ENCODE assay signal across 8 cellular contexts in the genomic region with DNA sequence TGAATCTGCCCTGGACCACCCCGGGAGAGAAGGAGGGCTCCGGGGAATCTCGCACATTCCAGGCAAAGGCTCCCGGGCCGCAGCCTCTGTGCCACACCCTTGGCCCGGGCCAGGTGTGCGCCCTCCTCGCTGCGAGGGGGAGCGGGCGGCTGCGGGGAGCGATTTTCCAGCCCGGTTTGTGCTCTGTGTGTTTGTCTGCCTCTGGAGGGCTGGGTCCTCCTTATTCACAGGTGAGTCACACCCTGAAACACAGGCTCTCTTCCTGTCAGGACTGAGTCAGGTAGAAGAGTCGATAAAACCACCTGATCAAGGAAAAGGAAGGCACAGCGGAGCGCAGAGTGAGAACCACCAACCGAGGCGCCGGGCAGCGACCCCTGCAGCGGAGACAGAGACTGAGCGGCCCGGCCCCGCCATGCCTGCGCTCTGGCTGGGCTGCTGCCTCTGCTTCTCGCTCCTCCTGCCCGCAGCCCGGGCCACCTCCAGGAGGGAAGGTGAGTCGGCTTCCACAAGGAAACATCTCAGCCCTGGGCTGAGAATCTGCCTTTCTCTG. TPM values are rescaled to one million over a fixed set of nuclear protein-coding genes. Genes with fewer than 3 reads are reported as not detected.
DNase-seq lines count a peak whose midpoint lies in the region; TF ChIP-seq lines count a peak whose summit lies in the region.

A gene (plus strand): TSS at position 324 of the 550 bp plus-strand sequence. CDS start 89 bp downstream, at position 413.

- TF ChIP-seq CTCF in endodermal cell (conservative IDR thresholded peaks at IDR 0.05): peak; percentile 77
- TF ChIP-seq CTCF in spleen (IDR thresholded peaks at IDR 0.05 in 8 of 11, conservative IDR thresholded peaks at IDR 0.05 in 3 of 11): no peak

- H3K27ac ChIP-seq in endodermal cell (ENCODE audit: low read depth, low read length): no peak within 1 kb of the TSS
- peak within 1 kb of the TSS; percentile 75 to 86 for H3K27ac ChIP-seq in mucosa of rectum (ENCODE audit: low read depth in 2 of 2, low read length in 2 of 2)
- H3K27ac ChIP-seq in spleen: no peak within 1 kb of the TSS
- H3K27ac ChIP-seq in Karpas-422 (ENCODE audit: low read length): no peak within 1 kb of the TSS

- DNase-seq in DMS79 treated with DMSO at 0.1 percent for 48 hours (lab: John Stamatoyannopoulos, UW) (peak; percentile 74), NCI-H526 (lab: John Stamatoyannopoulos, UW) (peak; percentile 84 to 94), endodermal cell (peak; percentile 94), spleen (no peak), Karpas-422 (no peak), SKM-1 treated with dmso at 0.1 percent for 144 hours (lab: John Stamatoyannopoulos, UW; ENCODE audit: unreplicated experiment) (no peak), AG08396 (ENCODE audit: low spot score) (no peak)

- no peaks in the 10 kb centered on the region for H3K9me2 ChIP-seq in Karpas-422 (replicated peaks; ENCODE audit: insufficient read depth, low read length)

- 3 to 6% methylated on average over 12 to 30 of the region's 30 CpGs for WGBS in endodermal cell (ENCODE audit: insufficient coverage in 1 of 2, insufficient read length in 1 of 2), 2 experiments
- WGBS in spleen, 5 donors: 19 to 27% (median 21%) methylated on average over 23 to 30 of the region's 30 CpGs

- no peaks in the 10 kb centered on the region for H3K9me3 Mint-ChIP-seq in endodermal cell

- no peaks in the 10 kb centered on the region for H3K9me3 ChIP-seq in endodermal cell (ENCODE audit: control insufficient read depth, low read length)
- no peaks in the 10 kb centered on the region for H3K9me3 ChIP-seq in mucosa of rectum (ENCODE audit: control insufficient read depth in 2 of 2, low read length in 2 of 2)
- no peaks in the 10 kb centered on the region for H3K9me3 ChIP-seq in spleen
- no peaks in the 10 kb centered on the region for H3K9me3 ChIP-seq in Karpas-422 (ENCODE audit: low read length)

- no peaks in the 10 kb centered on the region for H3K79me2 ChIP-seq in Karpas-422 (ENCODE audit: low read length)

- H3K27ac Mint-ChIP-seq in endodermal cell: peak within 1 kb of the TSS; percentile 92

- peak within 1 kb of the TSS; percentile 78 for H3K4me3 ChIP-seq in endodermal cell (ENCODE audit: low read length)
- H3K4me3 ChIP-seq in mucosa of rectum (ENCODE audit: low read length in 2 of 2): peak within 1 kb of the TSS; percentile 63 to 69
- peak within 1 kb of the TSS in 1 of 8 donors; percentile 27 for H3K4me3 ChIP-seq in spleen
- H3K4me3 ChIP-seq in Karpas-422 (ENCODE audit: low read length): no peak within 1 kb of the TSS

- H3K27me3 Mint-ChIP-seq in endodermal cell (ENCODE audit: insufficient read depth): peaks cover 31% of the 10 kb centered on the region

- peak within 1 kb of the TSS; percentile 68 for H3K4me3 Mint-ChIP-seq in endodermal cell

- intact Hi-C loops in spleen (cut with DNase I; ENCODE audit: low total_unique reads): no loop called here

- H3K9ac ChIP-seq in endodermal cell (ENCODE audit: extremely low read depth, low read length, poor library complexity, severe bottlenecking): peak within 1 kb of the TSS; percentile 37
- H3K9ac ChIP-seq in mucosa of rectum (ENCODE audit: low read depth in 1 of 2, low read length in 2 of 2): peak within 1 kb of the TSS; percentile 72 to 83
- no peak within 1 kb of the TSS for H3K9ac ChIP-seq in Karpas-422 (ENCODE audit: low read length)

- no peak within 1 kb of the TSS for H2AFZ ChIP-seq in Karpas-422 (ENCODE audit: low read length)

- H3K4me1 ChIP-seq in endodermal cell (ENCODE audit: control insufficient read depth, insufficient read depth, low read length) (no peaks in the 10 kb centered on the region), mucosa of rectum (ENCODE audit: control insufficient read depth in 2 of 2, insufficient read depth in 2 of 2, low read length in 2 of 2) (peaks cover 0 to 6% of the 10 kb centered on the region in 2 donors), spleen (peaks cover 0 to 4% (median 2%) of the 10 kb centered on the region in 6 donors), Karpas-422 (ENCODE audit: low read length) (no peaks in the 10 kb centered on the region)

- peaks cover 57% of the 10 kb centered on the region for H3K27me3 ChIP-seq in endodermal cell (ENCODE audit: control insufficient read depth, insufficient read depth, low read length, poor library complexity, severe bottlenecking)
- no peaks in the 10 kb centered on the region for H3K27me3 ChIP-seq in mucosa of rectum (ENCODE audit: control insufficient read depth in 2 of 2, insufficient read depth in 2 of 2, low read length in 2 of 2)
- H3K27me3 ChIP-seq in spleen (replicated peaks in 1 of 7): peaks cover 0 to 30% (median 16%) of the 10 kb centered on the region in 7 donors
- no peaks in the 10 kb centered on the region for H3K27me3 ChIP-seq in Karpas-422 (ENCODE audit: low read length)

- H3K4me2 ChIP-seq in Karpas-422 (ENCODE audit: low read depth, low read length, poor library complexity, severe bottlenecking): no peak within 1 kb of the TSS

- peaks cover 14% of the 10 kb centered on the region for H3K4me1 Mint-ChIP-seq in endodermal cell

- no peaks in the 10 kb centered on the region for H3K36me3 ChIP-seq in endodermal cell (ENCODE audit: control insufficient read depth, insufficient read depth, low read length)
- H3K36me3 ChIP-seq in mucosa of rectum (ENCODE audit: control insufficient read depth in 2 of 2, insufficient read depth in 2 of 2, low read length in 2 of 2): no peaks in the 10 kb centered on the region
- no peaks in the 10 kb centered on the region for H3K36me3 ChIP-seq in spleen
- no peaks in the 10 kb centered on the region for H3K36me3 ChIP-seq in Karpas-422 (ENCODE audit: insufficient read depth, low read length)

- no peak for TF ChIP-seq POLR2A in spleen (IDR thresholded peaks at IDR 0.05)

- no peaks in the 10 kb centered on the region for H3K36me3 Mint-ChIP-seq in endodermal cell (ENCODE audit: low read depth)

- no peaks in the 10 kb centered on the region for H4K20me1 ChIP-seq in Karpas-422 (ENCODE audit: insufficient read depth, low read depth, low read length)

RNA-seq across cellular contexts. Expression of the gene that starts here (rescaled TPM):
- total RNA-seq in endodermal cell (1 to 10 TPM; 2.8 to 4.8 TPM), spleen (1 to 10 TPM in 2 of 7 donors, under 1 TPM in 4, not detected in 1; 0.13 to 1.4 (median 0.50) TPM)
- polyA plus RNA-seq in endodermal cell (2013, experiment 1 of 2): 0.82 TPM
- polyA plus RNA-seq in endodermal cell (2013, experiment 2 of 2): 0.91 TPM
- polyA plus RNA-seq in spleen: under 1 TPM; 0.67 to 0.82 (median 0.77) TPM
- not detected in 2 replicates for total RNA-seq in Karpas-422 (2014; rRNA removed; shearing (Covaris generic); ENCODE audit: low replicate concordance)

Comparison
In these comparisons a context has a peak if more than half of its experiments do, and no peak if none do; other contexts are left out.
1. DNase-seq: peak in DMS79 treated with DMSO at 0.1 percent for 48 hours (single experiment), NCI-H526 (2 of 2) and endodermal cell (single experiment); none in spleen (single experiment), Karpas-422 (single experiment), SKM-1 treated with dmso at 0.1 percent for 144 hours (single experiment) and AG08396 (single experiment).
2. H3K27ac ChIP-seq: peak in mucosa of rectum (2 of 2); none in endodermal cell (single experiment), spleen (0 of 8) and Karpas-422 (single experiment).